10 cellular contexts compared by ENCODE assay signal in genomic region chr3:172580680-172581079, GRCh38. TPM values are rescaled to one million over a fixed set of nuclear protein-coding genes. Genes with fewer than 3 reads are reported as not detected.
DNase-seq lines count a peak whose midpoint lies in the region; ATAC-seq and TF ChIP-seq lines count a peak whose summit lies in the region.
"Had no signal": no experiment of that assay in that cellular context is flagged by ENCODE, and none has a peak within 500 bp of the region (broad histone marks: within the 10 kb centered on the region; RNA-seq: fewer than 3 reads in every experiment).

No MANE protein-coding gene starts in this region.

- no peaks in the 10 kb centered on the region for H3K79me2 ChIP-seq in trophoblast cell (ENCODE audit: control insufficient read depth, insufficient read depth, low read length, poor library complexity)

- H4K8ac ChIP-seq in trophoblast cell (ENCODE audit: low read depth, low read length), result no peak overlapping the region

- H3K4ac ChIP-seq in trophoblast cell (ENCODE audit: low read depth, low read length), result no peak overlapping the region

- no peaks in the 10 kb centered on the region for H3K27me3 ChIP-seq in CD8-positive, alpha-beta T cell (ENCODE audit: insufficient read depth, low read length)
- no peaks in the 10 kb centered on the region for H3K27me3 ChIP-seq in adrenal gland
- H3K27me3 ChIP-seq in trophoblast cell (ENCODE audit: insufficient read depth, low read length), result no peaks in the 10 kb centered on the region

- H4K12ac ChIP-seq in trophoblast cell (ENCODE audit: low read depth, low read length), result no peak overlapping the region

- no peak for ATAC-seq in CD8-positive, alpha-beta T cell
- peak; percentile 46 for ATAC-seq in GM19397 (IDR thresholded peaks at IDR 0.05; ENCODE audit: unreplicated experiment)
- ATAC-seq in HG03280 (IDR thresholded peaks at IDR 0.05; ENCODE audit: unreplicated experiment), result peak; percentile 76

- no peak overlapping the region for H3K27ac ChIP-seq in CD8-positive, alpha-beta T cell (ENCODE audit: low read depth, low read length)
- H3K27ac ChIP-seq in adrenal gland (peak overlapping the region in 3 of 5 donors; percentile 20 to 56 (median 22)), substantia nigra (ENCODE audit: low read depth, low read length, poor library complexity, severe bottlenecking) (no peak overlapping the region), trophoblast cell (ENCODE audit: low read depth, low read length) (no peak overlapping the region)

- no peak overlapping the region for H2BK12ac ChIP-seq in trophoblast cell (ENCODE audit: low read length)

- no peak overlapping the region for H2BK120ac ChIP-seq in trophoblast cell (ENCODE audit: insufficient read depth, low read length, poor library complexity)

- H3K9ac ChIP-seq in trophoblast cell (ENCODE audit: low read length), result no peak overlapping the region

- H3K79me1 ChIP-seq in trophoblast cell (ENCODE audit: low read length), result no peaks in the 10 kb centered on the region

- CTCF ChIA-PET in CD8-positive, alpha-beta T cell (lab: Charles Lee), result no interaction called here

- H3K27me3 Mint-ChIP-seq in CD8-positive, alpha-beta T cell (ENCODE audit: low read depth), result no peaks in the 10 kb centered on the region

- 52 to 59% (median 57%) methylated on average over 1 of the region's 1 CpG for WGBS in adrenal gland, 4 donors
- WGBS in trophoblast cell (ENCODE audit: extremely low coverage, insufficient coverage, insufficient read length), result no CpG with 5 or more reads among the region's 1 CpG

- no peak overlapping the region for H3K23ac ChIP-seq in trophoblast cell (ENCODE audit: low read length)

- H2AK5ac ChIP-seq in trophoblast cell (ENCODE audit: low read length), result no peak overlapping the region

- H3K4me1 Mint-ChIP-seq in CD8-positive, alpha-beta T cell (ENCODE audit: low read depth), result peaks cover 52% of the 10 kb centered on the region

- no peaks in the 10 kb centered on the region for H3K36me3 ChIP-seq in CD8-positive, alpha-beta T cell (ENCODE audit: insufficient read depth, low read length)
- no peaks in the 10 kb centered on the region for H3K36me3 ChIP-seq in adrenal gland (replicated peaks in 1 of 2)
- H3K36me3 ChIP-seq in trophoblast cell (ENCODE audit: control insufficient read depth in 1 of 2, insufficient read depth in 2 of 2, low read length in 2 of 2), result no peaks in the 10 kb centered on the region

- H3K36me3 Mint-ChIP-seq in CD8-positive, alpha-beta T cell, result no peaks in the 10 kb centered on the region

- no peak overlapping the region for H2BK5ac ChIP-seq in trophoblast cell (ENCODE audit: low read depth, low read length, poor library complexity)

- H3K9me3 ChIP-seq in CD8-positive, alpha-beta T cell (ENCODE audit: low read length), result no peaks in the 10 kb centered on the region
- H3K9me3 ChIP-seq in adrenal gland (replicated peaks in 1 of 3), result no peaks in the 10 kb centered on the region
- no peaks in the 10 kb centered on the region for H3K9me3 ChIP-seq in trophoblast cell (ENCODE audit: insufficient read depth, low read depth, low read length)

- H3K4me2 ChIP-seq in trophoblast cell (ENCODE audit: low read length), result no peak overlapping the region

- peak overlapping the region; percentile 75 for H3K27ac Mint-ChIP-seq in CD8-positive, alpha-beta T cell

- H3K4me1 ChIP-seq in CD8-positive, alpha-beta T cell (ENCODE audit: insufficient read depth, low read length), result peaks cover 29% of the 10 kb centered on the region
- H3K4me1 ChIP-seq in adrenal gland (replicated peaks in 1 of 2) (peaks cover 0 to 9% of the 10 kb centered on the region in 2 donors), trophoblast cell (ENCODE audit: control insufficient read depth in 1 of 2, insufficient read depth in 2 of 2, low read length in 2 of 2) (peaks cover 0 to 3% of the 10 kb centered on the region in 2 experiments)

- H2AFZ ChIP-seq in trophoblast cell (ENCODE audit: insufficient read depth, low read length, poor library complexity), result no peak overlapping the region

- no peak for DNase-seq in CD8-positive, alpha-beta T cell
- no peak for DNase-seq in adrenal gland
- DNase-seq in substantia nigra (lab: John Stamatoyannopoulos, UW), result no peak
- DNase-seq in trophoblast cell, result no peak
- DNase-seq in kidney glomerular epithelial cell (lab: John Stamatoyannopoulos, UW), result no peak
- no peak for DNase-seq in NCI-H345 (lab: John Stamatoyannopoulos, UW)
- DNase-seq: NCI-H2107; stimulated activated CD4-positive, alpha-beta T cell treated with anti-CD3 and anti-CD28 coated beads, Interleukin-4, amount 100 ng/mL, for 4 hours had no signal

- no peak for TF ChIP-seq POLR2A in adrenal gland (IDR thresholded peaks at IDR 0.05)

- no peak overlapping the region for H3K18ac ChIP-seq in trophoblast cell (ENCODE audit: low read length)

- no peak for TF ChIP-seq CTCF in CD8-positive, alpha-beta T cell (IDR thresholded peaks at IDR 0.05)
- TF ChIP-seq CTCF in adrenal gland (IDR thresholded peaks at IDR 0.05), result no peak

- intact Hi-C loops in CD8-positive, alpha-beta T cell (cut with DNase I, micrococcal nuclease), result loop anchor here (5.0 kb wide), 2 partner anchors 43 to 48 kb away; no protein-coding TSS in a partner anchor
- intact Hi-C loops in adrenal gland (cut with DNase I), result no loop called here

- no peak overlapping the region for H3K14ac ChIP-seq in trophoblast cell (ENCODE audit: low read length)

- POLR2A ChIA-PET in CD8-positive, alpha-beta T cell (lab: Charles Lee), result no interaction called here

- peak overlapping the region; percentile 32 for H3K4me3 Mint-ChIP-seq in CD8-positive, alpha-beta T cell

- H3K9me3 Mint-ChIP-seq in CD8-positive, alpha-beta T cell, result no peaks in the 10 kb centered on the region

- no peak overlapping the region for H4K91ac ChIP-seq in trophoblast cell (ENCODE audit: low read depth, low read length)

- H3K4me3 ChIP-seq in CD8-positive, alpha-beta T cell (ENCODE audit: low read depth, low read length), result no peak overlapping the region
- no peak overlapping the region for H3K4me3 ChIP-seq in adrenal gland
- H3K4me3 ChIP-seq in trophoblast cell (ENCODE audit: low read depth, low read length), result no peak overlapping the region

RNA-seq across cellular contexts. Expression of gene TNFSF10, which starts 57.5 kb away (rescaled TPM):
- total RNA-seq in CD8-positive, alpha-beta T cell, result 1 to 10 TPM; 3.6 to 4.1 TPM
- total RNA-seq in adrenal gland, result 100 to 1,000 TPM in 3 of 8 donors, 10 to 100 TPM in 5; 15.3 to 518 (median 85.5) TPM
- 10 to 100 TPM; 21.3 to 34.4 (median 31.5) TPM for polyA plus RNA-seq in adrenal gland
- polyA plus RNA-seq in trophoblast cell (2013), result 11.1 and 12.8 TPM in 2 replicates

Comparison
In these comparisons a context has a peak if more than half of its experiments do, and no peak if none do; other contexts are left out.
1. H3K27ac ChIP-seq: peak in adrenal gland (3 of 5); none in CD8-positive, alpha-beta T cell (single experiment), substantia nigra (single experiment) and trophoblast cell (single experiment).
2. intact Hi-C loops: an anchor here in CD8-positive, alpha-beta T cell (5.0 kb wide); none called in adrenal gland.